In genomic region chr6:6856538-6857523, GRCh38 we compare ENCODE assay signal across 9 cellular contexts.
DNase-seq lines count a peak whose midpoint lies in the region; ATAC-seq and FAIRE-seq lines count a peak whose summit lies in the region.
"Had no signal": no experiment of that assay in that cellular context is flagged by ENCODE, and none has a peak within 500 bp of the region (broad histone marks: within the 10 kb centered on the region; RNA-seq: fewer than 3 reads in every experiment).

No MANE protein-coding gene starts in this region.

- no peaks in the 10 kb centered on the region for H3K36me3 ChIP-seq in mucosa of rectum (ENCODE audit: control insufficient read depth in 2 of 2, insufficient read depth in 2 of 2, low read length in 2 of 2)

- H3K4me1 Mint-ChIP-seq in dendritic cell treated with granulocyte-macrophage colony-stimulating factor and Interleukin-4, amounts not matched to agents 40 ng/mL and 50 ng/mL, for 4 days (ENCODE audit: low read depth) = peaks cover 90% of the 10 kb centered on the region
- peaks cover 31% of the 10 kb centered on the region for H3K4me1 Mint-ChIP-seq in stimulated activated naive CD8-positive, alpha-beta T cell treated with anti-CD3 and anti-CD28 coated beads, Interleukin-15, Interleukin-2, amounts not matched to agents 100 ng/mL and 50 ng/mL, for 24 hours (ENCODE audit: low read depth)

- H3K27me3 Mint-ChIP-seq in dendritic cell treated with granulocyte-macrophage colony-stimulating factor and Interleukin-4, amounts not matched to agents 40 ng/mL and 50 ng/mL, for 4 days = no peaks in the 10 kb centered on the region
- no peaks in the 10 kb centered on the region for H3K27me3 Mint-ChIP-seq in stimulated activated naive CD8-positive, alpha-beta T cell treated with anti-CD3 and anti-CD28 coated beads, Interleukin-15, Interleukin-2, amounts not matched to agents 100 ng/mL and 50 ng/mL, for 24 hours

- no peaks in the 10 kb centered on the region for H3K9me3 ChIP-seq in mucosa of rectum (ENCODE audit: control insufficient read depth in 2 of 2, low read length in 2 of 2)

- peak overlapping the region; percentile 51 to 72 for H3K9ac ChIP-seq in mucosa of rectum (ENCODE audit: low read depth in 1 of 2, low read length in 2 of 2)

- H3K27ac ChIP-seq in mucosa of rectum (ENCODE audit: low read depth in 2 of 2, low read length in 2 of 2) = peak overlapping the region; percentile 80 to 89

- DNase-seq in AG20443 (ENCODE audit: low spot score) (peak; percentile 55), GM19239 (ENCODE audit: insufficient read length, low spot score) (peak; percentile 45), NCI-H345 (lab: John Stamatoyannopoulos, UW) (no peak)
- DNase-seq in activated CD4-positive, CD25-positive, alpha-beta regulatory T cell treated with anti-CD3 and anti-CD28 coated beads, Interleukin-2, amount 50 U/mL, for 16 hours (ENCODE audit: low read depth, low spot score) = peak; percentile 4

- no peaks in the 10 kb centered on the region for H3K36me3 Mint-ChIP-seq in dendritic cell treated with granulocyte-macrophage colony-stimulating factor and Interleukin-4, amounts not matched to agents 40 ng/mL and 50 ng/mL, for 4 days (ENCODE audit: low read depth)
- H3K36me3 Mint-ChIP-seq in stimulated activated naive CD8-positive, alpha-beta T cell treated with anti-CD3 and anti-CD28 coated beads, Interleukin-15, Interleukin-2, amounts not matched to agents 100 ng/mL and 50 ng/mL, for 24 hours (ENCODE audit: low read depth) = no peaks in the 10 kb centered on the region

- intact Hi-C loops in dendritic cell treated with granulocyte-macrophage colony-stimulating factor and Interleukin-4, amounts not matched to agents 40 ng/mL and 50 ng/mL, for 4 days (cut with micrococcal nuclease) = no loop called here

- peak; percentile 79 for FAIRE-seq in GM19239 (lab: Jason Lieb, UNC)
- FAIRE-seq: endometrium had no signal

- H3K27me3 ChIP-seq in mucosa of rectum (ENCODE audit: control insufficient read depth in 2 of 2, insufficient read depth in 2 of 2, low read length in 2 of 2) = no peaks in the 10 kb centered on the region

- peaks cover 17 to 22% of the 10 kb centered on the region in 2 donors for H3K4me1 ChIP-seq in mucosa of rectum (ENCODE audit: control insufficient read depth in 2 of 2, insufficient read depth in 2 of 2, low read length in 2 of 2)

- H3K4me3 ChIP-seq in mucosa of rectum (ENCODE audit: low read length in 2 of 2) = peak overlapping the region; percentile 52 to 65

- peak; percentile 86 for ATAC-seq in HG03442 (IDR thresholded peaks at IDR 0.05; ENCODE audit: unreplicated experiment)

- no peaks in the 10 kb centered on the region for H3K9me3 Mint-ChIP-seq in dendritic cell treated with granulocyte-macrophage colony-stimulating factor and Interleukin-4, amounts not matched to agents 40 ng/mL and 50 ng/mL, for 4 days
- H3K9me3 Mint-ChIP-seq in stimulated activated naive CD8-positive, alpha-beta T cell treated with anti-CD3 and anti-CD28 coated beads, Interleukin-15, Interleukin-2, amounts not matched to agents 100 ng/mL and 50 ng/mL, for 24 hours = no peaks in the 10 kb centered on the region

- H3K4me3 Mint-ChIP-seq in dendritic cell treated with granulocyte-macrophage colony-stimulating factor and Interleukin-4, amounts not matched to agents 40 ng/mL and 50 ng/mL, for 4 days = peak overlapping the region; percentile 67
- H3K4me3 Mint-ChIP-seq in stimulated activated naive CD8-positive, alpha-beta T cell treated with anti-CD3 and anti-CD28 coated beads, Interleukin-15, Interleukin-2, amounts not matched to agents 100 ng/mL and 50 ng/mL, for 24 hours = peak overlapping the region; percentile 66

- H3K27ac Mint-ChIP-seq in dendritic cell treated with granulocyte-macrophage colony-stimulating factor and Interleukin-4, amounts not matched to agents 40 ng/mL and 50 ng/mL, for 4 days = peak overlapping the region; percentile 96
- peak overlapping the region; percentile 95 for H3K27ac Mint-ChIP-seq in stimulated activated naive CD8-positive, alpha-beta T cell treated with anti-CD3 and anti-CD28 coated beads, Interleukin-15, Interleukin-2, amounts not matched to agents 100 ng/mL and 50 ng/mL, for 24 hours
